Comparison of ENCODE assay signal across 10 cellular contexts in genomic region chr1:211695135-211695816, GRCh38. TPM values are rescaled to one million over a fixed set of nuclear protein-coding genes. Genes with fewer than 3 reads are reported as not detected.
DNase-seq lines count a peak whose midpoint lies in the region; ATAC-seq and TF ChIP-seq lines count a peak whose summit lies in the region.
"Had no signal": no experiment of that assay in that cellular context is flagged by ENCODE, and none has a peak within 500 bp of the region (broad histone marks: within the 10 kb centered on the region; RNA-seq: fewer than 3 reads in every experiment).

No MANE protein-coding gene starts in this region.

- peaks cover 7% of the 10 kb centered on the region for H3K27me3 Mint-ChIP-seq in activated CD4-positive, alpha-beta memory T cell treated with anti-CD3 and anti-CD28 coated beads, Interleukin-2, amount 10 ng/mL, durations not matched to agents 7 days and 5 days
- no peaks in the 10 kb centered on the region for H3K27me3 Mint-ChIP-seq in activated CD4-positive, alpha-beta memory T cell treated with anti-CD3 and anti-CD28 coated beads for 36 hours
- no peaks in the 10 kb centered on the region for H3K27me3 Mint-ChIP-seq in stimulated activated memory B cell treated with anti-CD40 and anti-IgM and Interleukin-4, amounts not matched to agents 10 μg/mL and 1 μg/mL and 100 μg/mL, for 72 hours

- peaks cover 0 to 5% (median 1%) of the 10 kb centered on the region in 4 donors for H3K4me1 ChIP-seq in tibial nerve

- no peak overlapping the region for H3K27ac ChIP-seq in tibial nerve
- H3K27ac ChIP-seq: GM23248 had no signal

- peak; percentile 25 for DNase-seq in activated CD4-positive, alpha-beta memory T cell treated with anti-CD3 and anti-CD28 coated beads, Interleukin-2, amount 10 ng/mL, durations not matched to agents 7 days and 5 days
- no peak for DNase-seq in activated CD4-positive, alpha-beta memory T cell treated with anti-CD3 and anti-CD28 coated beads for 36 hours
- DNase-seq in NOMO-1 treated with dmso at 0.1 percent for 144 hours (lab: John Stamatoyannopoulos, UW; ENCODE audit: unreplicated experiment) = peak; percentile 12
- no peak for DNase-seq in epidermal melanocyte (ENCODE audit: insufficient read length, low spot score)
- DNase-seq in tibial nerve (ENCODE audit: low spot score in 2 of 2) = no peak
- DNase-seq in SW480 (ENCODE audit: low spot score) = no peak
- DNase-seq: activated CD8-positive, alpha-beta memory T cell treated with anti-CD3 and anti-CD28 coated beads, Interleukin-2, amount 50 U/mL, for 4 hours; GM23248 had no signal

- no peak overlapping the region for H3K27ac Mint-ChIP-seq in activated CD4-positive, alpha-beta memory T cell treated with anti-CD3 and anti-CD28 coated beads, Interleukin-2, amount 10 ng/mL, durations not matched to agents 7 days and 5 days
- H3K27ac Mint-ChIP-seq in activated CD4-positive, alpha-beta memory T cell treated with anti-CD3 and anti-CD28 coated beads for 36 hours = no peak overlapping the region
- no peak overlapping the region for H3K27ac Mint-ChIP-seq in stimulated activated memory B cell treated with anti-CD40 and anti-IgM and Interleukin-4, amounts not matched to agents 10 μg/mL and 1 μg/mL and 100 μg/mL, for 72 hours

- H3K4me1 Mint-ChIP-seq in activated CD4-positive, alpha-beta memory T cell treated with anti-CD3 and anti-CD28 coated beads, Interleukin-2, amount 10 ng/mL, durations not matched to agents 7 days and 5 days = peaks cover 46% of the 10 kb centered on the region
- peaks cover 16% of the 10 kb centered on the region for H3K4me1 Mint-ChIP-seq in activated CD4-positive, alpha-beta memory T cell treated with anti-CD3 and anti-CD28 coated beads for 36 hours (ENCODE audit: low read depth)
- H3K4me1 Mint-ChIP-seq in stimulated activated memory B cell treated with anti-CD40 and anti-IgM and Interleukin-4, amounts not matched to agents 10 μg/mL and 1 μg/mL and 100 μg/mL, for 72 hours = peaks cover 52% of the 10 kb centered on the region

- CTCF ChIA-PET in activated CD4-positive, alpha-beta memory T cell treated with anti-CD3 and anti-CD28 coated beads, Interleukin-2, amount 10 ng/mL, durations not matched to agents 7 days and 5 days (lab: Charles Lee) = interaction anchor here (0.8 to 7.5 kb wide), 6 partner anchors 12 to 761 kb away, joined by 3 to 120 read pairs (median 3); partner anchors contain the start of genes DTL and INTS7
- CTCF ChIA-PET in activated CD4-positive, alpha-beta memory T cell treated with anti-CD3 and anti-CD28 coated beads for 36 hours (lab: Charles Lee) = interaction anchor here (0.8 to 1.4 kb wide), 4 partner anchors 14 to 761 kb away, joined by 3 to 11 read pairs (median 5); no protein-coding TSS in a partner anchor

- no peak overlapping the region for H3K4me3 Mint-ChIP-seq in activated CD4-positive, alpha-beta memory T cell treated with anti-CD3 and anti-CD28 coated beads, Interleukin-2, amount 10 ng/mL, durations not matched to agents 7 days and 5 days
- no peak overlapping the region for H3K4me3 Mint-ChIP-seq in activated CD4-positive, alpha-beta memory T cell treated with anti-CD3 and anti-CD28 coated beads for 36 hours
- H3K4me3 Mint-ChIP-seq in stimulated activated memory B cell treated with anti-CD40 and anti-IgM and Interleukin-4, amounts not matched to agents 10 μg/mL and 1 μg/mL and 100 μg/mL, for 72 hours = peak overlapping the region; percentile 24

- intact Hi-C loops in activated CD4-positive, alpha-beta memory T cell treated with anti-CD3 and anti-CD28 coated beads for 36 hours (cut with micrococcal nuclease) = loop anchor here (5.0 kb wide), 2 partner anchors 242 to 762 kb away; no protein-coding TSS in a partner anchor

- no peak for TF ChIP-seq EP300 in tibial nerve (IDR thresholded peaks at IDR 0.05)

- POLR2A ChIA-PET in activated CD4-positive, alpha-beta memory T cell treated with anti-CD3 and anti-CD28 coated beads, Interleukin-2, amount 10 ng/mL, durations not matched to agents 7 days and 5 days (lab: Charles Lee) = interaction anchor here (0.7 to 1.4 kb wide), 6 partner anchors 14 to 340 kb away, joined by 3 to 7 read pairs (median 4); partner anchors contain the start of genes DTL, INTS7 and NEK2
- POLR2A ChIA-PET in activated CD4-positive, alpha-beta memory T cell treated with anti-CD3 and anti-CD28 coated beads for 36 hours (lab: Charles Lee) = no interaction called here

- no peak for TF ChIP-seq POLR2A in tibial nerve (IDR thresholded peaks at IDR 0.05)

- H3K9me3 ChIP-seq in tibial nerve = no peaks in the 10 kb centered on the region

- no peaks in the 10 kb centered on the region for H3K36me3 ChIP-seq in tibial nerve

- WGBS in tibial nerve, 2 donors = 58 to 65% methylated on average over 10 of the region's 10 CpGs

- H3K27me3 ChIP-seq in tibial nerve = peaks cover 0 to 3% of the 10 kb centered on the region in 2 donors

- no peak overlapping the region for H3K4me3 ChIP-seq in tibial nerve
- H3K4me3 ChIP-seq: GM23248 had no signal

- no peaks in the 10 kb centered on the region for H3K9me3 Mint-ChIP-seq in activated CD4-positive, alpha-beta memory T cell treated with anti-CD3 and anti-CD28 coated beads, Interleukin-2, amount 10 ng/mL, durations not matched to agents 7 days and 5 days
- peaks cover 3% of the 10 kb centered on the region for H3K9me3 Mint-ChIP-seq in activated CD4-positive, alpha-beta memory T cell treated with anti-CD3 and anti-CD28 coated beads for 36 hours
- no peaks in the 10 kb centered on the region for H3K9me3 Mint-ChIP-seq in stimulated activated memory B cell treated with anti-CD40 and anti-IgM and Interleukin-4, amounts not matched to agents 10 μg/mL and 1 μg/mL and 100 μg/mL, for 72 hours

- peak; percentile 44 for ATAC-seq in HG02763 (IDR thresholded peaks at IDR 0.05; ENCODE audit: unreplicated experiment)
- ATAC-seq in stimulated activated memory B cell treated with anti-CD40 and anti-IgM and Interleukin-4, amounts not matched to agents 10 μg/mL and 1 μg/mL and 100 μg/mL, for 72 hours = peak; percentile 81

- H3K36me3 Mint-ChIP-seq in activated CD4-positive, alpha-beta memory T cell treated with anti-CD3 and anti-CD28 coated beads, Interleukin-2, amount 10 ng/mL, durations not matched to agents 7 days and 5 days (ENCODE audit: low read depth) = no peaks in the 10 kb centered on the region
- no peaks in the 10 kb centered on the region for H3K36me3 Mint-ChIP-seq in activated CD4-positive, alpha-beta memory T cell treated with anti-CD3 and anti-CD28 coated beads for 36 hours
- no peaks in the 10 kb centered on the region for H3K36me3 Mint-ChIP-seq in stimulated activated memory B cell treated with anti-CD40 and anti-IgM and Interleukin-4, amounts not matched to agents 10 μg/mL and 1 μg/mL and 100 μg/mL, for 72 hours

- no peak for TF ChIP-seq CTCF in tibial nerve (IDR thresholded peaks at IDR 0.05)

RNA-seq across cellular contexts. Expression of gene NEK2, which starts 19.9 kb away (rescaled TPM):
- 10 to 100 TPM; 46.1 to 47.5 TPM for total RNA-seq in activated CD4-positive, alpha-beta memory T cell treated with anti-CD3 and anti-CD28 coated beads, Interleukin-2, amount 10 ng/mL, durations not matched to agents 7 days and 5 days
- total RNA-seq in activated CD4-positive, alpha-beta memory T cell treated with anti-CD3 and anti-CD28 coated beads for 36 hours = 10 to 100 TPM; 42.4 to 45.9 TPM
- total RNA-seq in tibial nerve = 1 to 10 TPM in 2 of 4 donors, not detected in 2; 1.8 to 2.0 TPM

Comparison
In these comparisons a context has a peak if more than half of its experiments do, and no peak if none do; other contexts are left out.
1. DNase-seq: peak in activated CD4-positive, alpha-beta memory T cell treated with anti-CD3 and anti-CD28 coated beads, Interleukin-2, amount 10 ng/mL, durations not matched to agents 7 days and 5 days (single experiment) and NOMO-1 treated with dmso at 0.1 percent for 144 hours (single experiment); none in activated CD4-positive, alpha-beta memory T cell treated with anti-CD3 and anti-CD28 coated beads for 36 hours (single experiment), epidermal melanocyte (single experiment), tibial nerve (0 of 2) and SW480 (single experiment).
2. RNA of gene NEK2, which starts 19.9 kb away (total RNA-seq): 46.1 to 47.5 TPM in activated CD4-positive, alpha-beta memory T cell treated with anti-CD3 and anti-CD28 coated beads, Interleukin-2, amount 10 ng/mL, durations not matched to agents 7 days and 5 days and 42.4 to 45.9 TPM in activated CD4-positive, alpha-beta memory T cell treated with anti-CD3 and anti-CD28 coated beads for 36 hours; 1.8 to 2.0 TPM in tibial nerve; every median in the first group is over 10 times any median in the second.